11 cellular contexts compared by ENCODE assay signal in the genomic region with DNA sequence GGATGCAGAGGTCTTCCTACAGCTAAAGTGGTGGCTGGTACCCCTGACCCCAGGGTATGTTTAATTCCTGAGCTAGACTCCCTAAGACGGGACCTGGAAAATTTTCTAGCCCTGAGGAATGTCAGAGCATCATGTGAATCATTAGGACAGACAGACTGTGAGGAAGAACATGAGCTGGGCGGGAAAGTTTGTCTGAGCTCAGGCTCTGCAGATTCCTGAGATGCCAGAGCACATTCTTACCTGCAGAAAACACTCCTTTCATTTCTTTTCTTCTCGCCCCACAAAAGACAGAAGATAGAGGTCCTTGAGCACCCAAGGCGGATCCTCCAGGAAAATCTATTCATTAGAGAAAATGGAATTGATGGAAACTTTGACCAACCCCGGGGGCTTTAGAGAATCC. TPM values are rescaled to one million over a fixed set of nuclear protein-coding genes. Genes with fewer than 3 reads are reported as not detected.
A peak's percentile ranks its signal among the peaks of the same experiment; 100 is the strongest.
DNase-seq lines count a peak whose midpoint lies in the region; ATAC-seq and TF ChIP-seq lines count a peak whose summit lies in the region.
"Had no signal": no experiment of that assay in that cellular context is flagged by ENCODE, and none has a peak within 500 bp of the region (broad histone marks: within the 10 kb centered on the region; RNA-seq: fewer than 3 reads in every experiment).

No MANE protein-coding gene starts in this region.

- H3K4me3 Mint-ChIP-seq in Caco-2 (ENCODE audit: unreplicated experiment) (peak overlapping the region; percentile 38), osteocyte (ENCODE audit: unreplicated experiment) (no peak overlapping the region)
- H3K4me3 Mint-ChIP-seq: activated naive CD4-positive, alpha-beta T cell treated with anti-CD3 and anti-CD28 coated beads for 36 hours had no signal

- DNase-seq in Caco-2 (peak; percentile 69 to 82), Panc1 (ENCODE audit: low read depth, low spot score) (no peak), osteocyte (ENCODE audit: extremely low spot score, unreplicated experiment) (no peak), foreskin fibroblast (no peak), GOT3 (lab: John Stamatoyannopoulos, UW) (no peak)
- DNase-seq: activated naive CD4-positive, alpha-beta T cell treated with anti-CD3 and anti-CD28 coated beads for 36 hours; effector CD8-positive, alpha-beta T cell; NCI-H2081 had no signal

- H3K4me3 ChIP-seq in Caco-2 (ENCODE audit: low read depth, low read length) = no peak overlapping the region
- no peak overlapping the region for H3K4me3 ChIP-seq in Panc1 (ENCODE audit: low read depth in 2 of 2, low read length in 2 of 2)
- H3K4me3 ChIP-seq in gastroesophageal sphincter = no peak overlapping the region
- no peak overlapping the region for H3K4me3 ChIP-seq in foreskin fibroblast (ENCODE audit: low read depth in 1 of 2, low read length in 2 of 2)

- H3K27ac ChIP-seq in Panc1 (ENCODE audit: low read length) (0 out of 2 replicates have a peak overlapping the region, but pooled peaks have one; percentile 18), gastroesophageal sphincter (peak overlapping the region; percentile 6 to 98 (median 78))

- no peak for ATAC-seq in Panc1
- no peak for ATAC-seq in gastroesophageal sphincter
- ATAC-seq in HG03354 (IDR thresholded peaks at IDR 0.05; ENCODE audit: poor library complexity, severe bottlenecking, unreplicated experiment) = no peak
- ATAC-seq in GM19023 (IDR thresholded peaks at IDR 0.05; ENCODE audit: unreplicated experiment) = no peak

- no peak for TF ChIP-seq EP300 in gastroesophageal sphincter (IDR thresholded peaks at IDR 0.05)

- intact Hi-C loops in Caco-2 (cut with micrococcal nuclease; ENCODE audit: unreplicated experiment) (loop anchor here (1.0 kb wide), 3 partner anchors 9 to 100 kb away; no protein-coding TSS in a partner anchor), Panc1 (cut with micrococcal nuclease; ENCODE audit: unreplicated experiment) (no loop called here)

- H3K27ac Mint-ChIP-seq in Caco-2 (ENCODE audit: unreplicated experiment) (peak overlapping the region; percentile 86), osteocyte (ENCODE audit: unreplicated experiment) (peak overlapping the region; percentile 76)
- H3K27ac Mint-ChIP-seq: activated naive CD4-positive, alpha-beta T cell treated with anti-CD3 and anti-CD28 coated beads for 36 hours had no signal

- H3K36me3 ChIP-seq in Caco-2 (ENCODE audit: control insufficient read depth, insufficient read depth, low read length) (peaks cover 4% of the 10 kb centered on the region), Panc1 (ENCODE audit: control insufficient read depth, insufficient read depth, low read length) (peaks cover 14% of the 10 kb centered on the region), gastroesophageal sphincter (peaks cover 0 to 61% of the 10 kb centered on the region in 2 donors)

- H3K4me1 Mint-ChIP-seq in Caco-2 (ENCODE audit: low read depth, unreplicated experiment) (peaks cover 58% of the 10 kb centered on the region), osteocyte (ENCODE audit: unreplicated experiment) (peaks cover 70% of the 10 kb centered on the region)

- H3K27me3 ChIP-seq in Caco-2 (replicated peaks; ENCODE audit: control insufficient read depth, insufficient read depth, low read length) = no peaks in the 10 kb centered on the region
- H3K27me3 ChIP-seq in Panc1 (ENCODE audit: control insufficient read depth, insufficient read depth, low read length) = no peaks in the 10 kb centered on the region
- H3K27me3 ChIP-seq in gastroesophageal sphincter = no peaks in the 10 kb centered on the region

- H3K9me3 ChIP-seq in Caco-2 (no peaks in the 10 kb centered on the region), Panc1 (ENCODE audit: control insufficient read depth, insufficient read depth, low read depth, low read length) (no peaks in the 10 kb centered on the region), gastroesophageal sphincter (no peaks in the 10 kb centered on the region)

- H3K4me1 ChIP-seq in Caco-2 = peaks cover 80% of the 10 kb centered on the region
- H3K4me1 ChIP-seq in Panc1 (ENCODE audit: control insufficient read depth, insufficient read depth, low read length) = peaks cover 40% of the 10 kb centered on the region
- peaks cover 15 to 96% (median 62%) of the 10 kb centered on the region in 3 donors for H3K4me1 ChIP-seq in gastroesophageal sphincter

- H3K9me3 Mint-ChIP-seq in Caco-2 (ENCODE audit: unreplicated experiment) = no peaks in the 10 kb centered on the region
- H3K9me3 Mint-ChIP-seq in osteocyte (ENCODE audit: unreplicated experiment) = no peaks in the 10 kb centered on the region
- H3K9me3 Mint-ChIP-seq: activated naive CD4-positive, alpha-beta T cell treated with anti-CD3 and anti-CD28 coated beads for 36 hours had no signal

- H3K36me3 Mint-ChIP-seq in Caco-2 (ENCODE audit: insufficient read depth, unreplicated experiment) (peaks cover 72% of the 10 kb centered on the region), osteocyte (ENCODE audit: unreplicated experiment) (peaks cover 34% of the 10 kb centered on the region)

- TF ChIP-seq CTCF in Caco-2 (IDR thresholded peaks at IDR 0.05; ENCODE audit: insufficient read depth in 1 of 2, low read depth in 1 of 2, low read length in 1 of 2, severe bottlenecking in 1 of 2, unreplicated experiment in 1 of 2) (no peak), Panc1 (IDR thresholded peaks at IDR 0.05) (no peak), gastroesophageal sphincter (IDR thresholded peaks at IDR 0.05) (no peak), osteocyte (IDR thresholded peaks at IDR 0.05) (no peak), foreskin fibroblast (IDR thresholded peaks at IDR 0.05; ENCODE audit: low read depth, low read length) (no peak)

- WGBS in gastroesophageal sphincter (ENCODE audit: low coverage in 1 of 2), 2 donors = 59 to 80% methylated on average over 2 to 5 of the region's 5 CpGs

- BruUV-seq in Caco-2 (replicated peaks; lab: Mats Ljungman, UMichigan) (TSS peak; percentile 79), Panc1 (replicated peaks; lab: Mats Ljungman, UMichigan) (no TSS peak)

- CTCF ChIA-PET in Caco-2 (lab: Charles Lee) (interaction anchor here (0.7 to 1.6 kb wide), 7 partner anchors 8 to 47 kb away, joined by 3 to 10 read pairs (median 3); no protein-coding TSS in a partner anchor), Panc1 (lab: Charles Lee) (no interaction called here)

- in situ Hi-C loops in Panc1 (cut with HindIII; ENCODE audit: low pct_unique_long_range_greater_than_20kb, low sequenced_read_pairs) = no loop called here

- H3K27me3 Mint-ChIP-seq in Caco-2 (ENCODE audit: insufficient read depth, unreplicated experiment) (no peaks in the 10 kb centered on the region), osteocyte (ENCODE audit: unreplicated experiment) (no peaks in the 10 kb centered on the region)

- POLR2A ChIA-PET in Caco-2 (lab: Charles Lee) = interaction anchor here (0.5 to 1.7 kb wide), 7 partner anchors 8 to 273 kb away, joined by 3 to 6 read pairs (median 4); no protein-coding TSS in a partner anchor
- POLR2A ChIA-PET in Panc1 (lab: Charles Lee) = no interaction called here

- no peak for TF ChIP-seq POLR2A in gastroesophageal sphincter (IDR thresholded peaks at IDR 0.05)

RNA-seq across cellular contexts. Expression of a gene that starts 6.5 kb away (rescaled TPM):
- total RNA-seq in Caco-2 (2022) (151 and 157 TPM in 2 replicates), Panc1 (2021; ENCODE audit: unreplicated experiment) (171 TPM), gastroesophageal sphincter (100 to 1,000 TPM; 140 to 174 (median 149) TPM), osteocyte (271 and 278 TPM in 2 replicates)
- polyA plus RNA-seq in Panc1 (2012; ENCODE audit: insufficient read length) = 189 TPM

RNA-seq across cellular contexts. Expression of a gene that starts 53.3 kb away (rescaled TPM):
- 4.1 and 6.7 TPM in 2 replicates for total RNA-seq in Caco-2 (2022)
- total RNA-seq in Panc1 (2021; ENCODE audit: unreplicated experiment) = 0.28 TPM
- 0.22 TPM for polyA plus RNA-seq in Panc1 (2012; ENCODE audit: insufficient read length)
- under 1 TPM in 1 of 4 donors, not detected in 3; 0.45 TPM for total RNA-seq in gastroesophageal sphincter
- not detected in 2 replicates for total RNA-seq in osteocyte
- total RNA-seq: activated naive CD4-positive, alpha-beta T cell treated with anti-CD3 and anti-CD28 coated beads for 36 hours had no signal

Comparison
In these comparisons a context has a peak if more than half of its experiments do, and no peak if none do; other contexts are left out.
1. DNase-seq: peak in Caco-2 (2 of 2); none in Panc1 (single experiment), osteocyte (single experiment), foreskin fibroblast (0 of 2) and GOT3 (single experiment).